20 cellular contexts compared by ENCODE assay signal in the genomic region with DNA sequence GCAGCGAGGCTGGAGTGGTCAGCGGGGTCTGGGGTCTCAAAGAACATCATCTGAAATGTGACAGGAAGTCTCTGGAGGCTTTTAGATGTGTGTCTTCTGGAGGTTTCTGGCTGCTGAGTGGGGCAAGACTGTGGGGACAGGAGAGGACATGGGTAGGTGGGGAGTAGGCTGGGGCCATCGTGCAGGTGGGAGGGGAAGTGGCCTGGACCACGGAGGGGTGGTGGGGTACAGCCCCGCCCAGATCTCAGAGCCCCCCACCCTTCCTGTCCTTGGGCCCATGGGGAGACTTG. TPM values are rescaled to one million over a fixed set of nuclear protein-coding genes. Genes with fewer than 3 reads are reported as not detected.
DNase-seq lines count a peak whose midpoint lies in the region; ATAC-seq and TF ChIP-seq lines count a peak whose summit lies in the region.
"Had no signal": no experiment of that assay in that cellular context is flagged by ENCODE, and none has a peak within 500 bp of the region (broad histone marks: within the 10 kb centered on the region; RNA-seq: fewer than 3 reads in every experiment).

No MANE protein-coding gene starts in this region.

- no peak for ATAC-seq in activated naive CD8-positive, alpha-beta T cell treated with anti-CD3 and anti-CD28 coated beads, Interleukin-2, amount 10 ng/mL, durations not matched to agents 7 days and 5 days (ENCODE audit: low read depth)
- no peak for ATAC-seq in activated naive CD8-positive, alpha-beta T cell treated with anti-CD3 and anti-CD28 coated beads, Interleukin-2, amount 50 U/mL, for 24 hours
- ATAC-seq in left colon, result no peak
- no peak for ATAC-seq in HG02938 (IDR thresholded peaks at IDR 0.05; ENCODE audit: unreplicated experiment)
- ATAC-seq: Panc1 had no signal

- peaks cover 34% of the 10 kb centered on the region for H3K36me3 Mint-ChIP-seq in activated naive CD8-positive, alpha-beta T cell treated with anti-CD3 and anti-CD28 coated beads, Interleukin-2, amount 10 ng/mL, durations not matched to agents 7 days and 5 days
- peaks cover 38% of the 10 kb centered on the region for H3K36me3 Mint-ChIP-seq in activated naive CD8-positive, alpha-beta T cell treated with anti-CD3 and anti-CD28 coated beads, Interleukin-2, amount 50 U/mL, for 24 hours (ENCODE audit: low read depth)

- CTCF ChIA-PET in RWPE1 (lab: Yijun Ruan, JAX), result no interaction called here

- H3K27me3 Mint-ChIP-seq in activated naive CD8-positive, alpha-beta T cell treated with anti-CD3 and anti-CD28 coated beads, Interleukin-2, amount 10 ng/mL, durations not matched to agents 7 days and 5 days, result no peaks in the 10 kb centered on the region
- H3K27me3 Mint-ChIP-seq in activated naive CD8-positive, alpha-beta T cell treated with anti-CD3 and anti-CD28 coated beads, Interleukin-2, amount 50 U/mL, for 24 hours, result no peaks in the 10 kb centered on the region

- peak overlapping the region; percentile 48 for H3K27ac Mint-ChIP-seq in activated naive CD8-positive, alpha-beta T cell treated with anti-CD3 and anti-CD28 coated beads, Interleukin-2, amount 10 ng/mL, durations not matched to agents 7 days and 5 days
- no peak overlapping the region for H3K27ac Mint-ChIP-seq in activated naive CD8-positive, alpha-beta T cell treated with anti-CD3 and anti-CD28 coated beads, Interleukin-2, amount 50 U/mL, for 24 hours
- H3K27ac Mint-ChIP-seq: H9 had no signal

- peak overlapping the region; percentile 2; the same call in 1 of the 2 replicates for H3K27ac ChIP-seq in RWPE1
- H3K27ac ChIP-seq: SK-N-MC had no signal

- peaks cover 52% of the 10 kb centered on the region for H3K4me1 Mint-ChIP-seq in activated naive CD8-positive, alpha-beta T cell treated with anti-CD3 and anti-CD28 coated beads, Interleukin-2, amount 10 ng/mL, durations not matched to agents 7 days and 5 days
- peaks cover 71% of the 10 kb centered on the region for H3K4me1 Mint-ChIP-seq in activated naive CD8-positive, alpha-beta T cell treated with anti-CD3 and anti-CD28 coated beads, Interleukin-2, amount 50 U/mL, for 24 hours
- H3K4me1 Mint-ChIP-seq: H9 had no signal

- DNase-seq in activated naive CD8-positive, alpha-beta T cell treated with anti-CD3 and anti-CD28 coated beads, Interleukin-2, amount 10 ng/mL, durations not matched to agents 7 days and 5 days, result no peak
- no peak for DNase-seq in activated naive CD8-positive, alpha-beta T cell treated with anti-CD3 and anti-CD28 coated beads, Interleukin-2, amount 50 U/mL, for 24 hours
- DNase-seq in RWPE1 (ENCODE audit: low spot score) (no peak), left colon (peak; percentile 1 to 18), NCI-H2107 treated with DMSO at 0.1 percent for 48 hours (lab: John Stamatoyannopoulos, UW; ENCODE audit: unreplicated experiment) (no peak), MV-4-11 (lab: John Stamatoyannopoulos, UW) (no peak)
- DNase-seq: ACHN, DMS 273 treated with DMSO at 0.1 percent for 48 hours, DND-41, H9, KG1, NCI-H1694 treated with DMSO at 0.1 percent for 48 hours, NCI-H226, NCI-H524, NCI-H82 had no signal

- POLR2A ChIA-PET in activated naive CD8-positive, alpha-beta T cell treated with anti-CD3 and anti-CD28 coated beads, Interleukin-2, amount 10 ng/mL, durations not matched to agents 7 days and 5 days (lab: Charles Lee), result no interaction called here
- POLR2A ChIA-PET in RWPE1 (lab: Yijun Ruan, JAX; ENCODE audit: low non-redundant PET), result no interaction called here

- no peaks in the 10 kb centered on the region for H3K9me3 Mint-ChIP-seq in activated naive CD8-positive, alpha-beta T cell treated with anti-CD3 and anti-CD28 coated beads, Interleukin-2, amount 10 ng/mL, durations not matched to agents 7 days and 5 days
- no peaks in the 10 kb centered on the region for H3K9me3 Mint-ChIP-seq in activated naive CD8-positive, alpha-beta T cell treated with anti-CD3 and anti-CD28 coated beads, Interleukin-2, amount 50 U/mL, for 24 hours
- H3K9me3 Mint-ChIP-seq: H9 had no signal

- no peak overlapping the region for H3K4me3 Mint-ChIP-seq in activated naive CD8-positive, alpha-beta T cell treated with anti-CD3 and anti-CD28 coated beads, Interleukin-2, amount 10 ng/mL, durations not matched to agents 7 days and 5 days
- H3K4me3 Mint-ChIP-seq in activated naive CD8-positive, alpha-beta T cell treated with anti-CD3 and anti-CD28 coated beads, Interleukin-2, amount 50 U/mL, for 24 hours, result no peak overlapping the region
- H3K4me3 Mint-ChIP-seq: H9 had no signal

- no peak for TF ChIP-seq CTCF in RWPE1 (conservative IDR thresholded peaks at IDR 0.05; ENCODE audit: low read depth)

- intact Hi-C loops in left colon (cut with DNase I, micrococcal nuclease), result no loop called here

RNA-seq across cellular contexts. Expression of a gene that starts 6.2 kb away (rescaled TPM):
- total RNA-seq in activated naive CD8-positive, alpha-beta T cell treated with anti-CD3 and anti-CD28 coated beads, Interleukin-2, amount 10 ng/mL, durations not matched to agents 7 days and 5 days, result 100 to 1,000 TPM; 132 to 135 TPM
- total RNA-seq in left colon, result 10 to 100 TPM; 22.2 to 26.5 TPM

RNA-seq across cellular contexts. Expression of a gene that starts 18.7 kb away (rescaled TPM):
- 10 to 100 TPM; 61.4 to 63.4 TPM for total RNA-seq in activated naive CD8-positive, alpha-beta T cell treated with anti-CD3 and anti-CD28 coated beads, Interleukin-2, amount 10 ng/mL, durations not matched to agents 7 days and 5 days
- 10 to 100 TPM; 78.8 to 90.5 TPM for total RNA-seq in left colon

RNA-seq across cellular contexts. Expression of a gene that starts 30.6 kb away (rescaled TPM):
- total RNA-seq in activated naive CD8-positive, alpha-beta T cell treated with anti-CD3 and anti-CD28 coated beads, Interleukin-2, amount 10 ng/mL, durations not matched to agents 7 days and 5 days, result not detected
- not detected for total RNA-seq in left colon
- total RNA-seq: G401, H9, HT-29 had no signal

Comparison
In these comparisons a context has a peak if more than half of its experiments do, and no peak if none do; other contexts are left out.
1. DNase-seq: peak in left colon (2 of 2); none in activated naive CD8-positive, alpha-beta T cell treated with anti-CD3 and anti-CD28 coated beads, Interleukin-2, amount 10 ng/mL, durations not matched to agents 7 days and 5 days (single experiment), activated naive CD8-positive, alpha-beta T cell treated with anti-CD3 and anti-CD28 coated beads, Interleukin-2, amount 50 U/mL, for 24 hours (single experiment), RWPE1 (single experiment), NCI-H2107 treated with DMSO at 0.1 percent for 48 hours (single experiment) and MV-4-11 (single experiment).
2. RNA of a gene that starts 6.2 kb away (total RNA-seq): 132 to 135 TPM in activated naive CD8-positive, alpha-beta T cell treated with anti-CD3 and anti-CD28 coated beads, Interleukin-2, amount 10 ng/mL, durations not matched to agents 7 days and 5 days; 22.2 to 26.5 TPM in left colon; every median in the first group is over 4 times any median in the second.